17 cellular contexts compared by ENCODE assay signal in genomic region chr3:71704915-71705314, GRCh38. TPM values are rescaled to one million over a fixed set of nuclear protein-coding genes. Genes with fewer than 3 reads are reported as not detected.
DNase-seq lines count a peak whose midpoint lies in the region; ATAC-seq and TF ChIP-seq lines count a peak whose summit lies in the region.
"Had no signal": no experiment of that assay in that cellular context is flagged by ENCODE, and none has a peak within 500 bp of the region (broad histone marks: within the 10 kb centered on the region; RNA-seq: fewer than 3 reads in every experiment).

No MANE protein-coding gene starts in this region.

- H3K4me3 ChIP-seq in Loucy (ENCODE audit: low read length, poor library complexity, severe bottlenecking) = no peak overlapping the region
- H3K4me3 ChIP-seq in naive thymus-derived CD4-positive, alpha-beta T cell (ENCODE audit: low read length) = no peak overlapping the region

- H4K20me1 ChIP-seq in Loucy (ENCODE audit: insufficient read depth, low read length, poor library complexity, severe bottlenecking) = no peaks in the 10 kb centered on the region

- no peak overlapping the region for H2AFZ ChIP-seq in Loucy (ENCODE audit: low read length)

- no peak overlapping the region for H3K27ac ChIP-seq in naive thymus-derived CD4-positive, alpha-beta T cell (ENCODE audit: low read depth, low read length)
- H3K27ac ChIP-seq: RWPE1 had no signal

- H3K9ac ChIP-seq in Loucy (ENCODE audit: low read depth, low read length, poor library complexity, severe bottlenecking) = no peak overlapping the region

- H3F3A ChIP-seq in Loucy (ENCODE audit: low read depth) = peaks cover 22% of the 10 kb centered on the region

- no peaks in the 10 kb centered on the region for H3K27me3 Mint-ChIP-seq in activated T-cell treated with anti-CD3 and anti-CD28 coated beads, Interleukin-2, amount 50 U/mL, for 72 hours (ENCODE audit: low read depth)
- H3K27me3 Mint-ChIP-seq in activated T-cell treated with anti-CD3 and anti-CD28 coated beads, Interleukin-2, amount 50 U/mL, for 4 hours (ENCODE audit: low read depth) = no peaks in the 10 kb centered on the region
- H3K27me3 Mint-ChIP-seq in activated naive CD8-positive, alpha-beta T cell treated with anti-CD3 and anti-CD28 coated beads for 36 hours = no peaks in the 10 kb centered on the region
- H3K27me3 Mint-ChIP-seq in naive thymus-derived CD4-positive, alpha-beta T cell = no peaks in the 10 kb centered on the region

- peak overlapping the region; percentile 55 for H3K27ac Mint-ChIP-seq in activated T-cell treated with anti-CD3 and anti-CD28 coated beads, Interleukin-2, amount 50 U/mL, for 72 hours
- peak overlapping the region; percentile 57 for H3K27ac Mint-ChIP-seq in activated naive CD8-positive, alpha-beta T cell treated with anti-CD3 and anti-CD28 coated beads for 36 hours
- peak overlapping the region in 8 of 9 donors; percentile 3 to 86 (median 52) for H3K27ac Mint-ChIP-seq in naive thymus-derived CD4-positive, alpha-beta T cell

- H3K4me2 ChIP-seq in Loucy (ENCODE audit: low read depth, low read length, poor library complexity, severe bottlenecking) = peak overlapping the region; percentile 70

- no peak for ATAC-seq in activated T-cell treated with anti-CD3 and anti-CD28 coated beads, Interleukin-2, amount 50 U/mL, for 72 hours (replicated peaks in 1 of 2)
- ATAC-seq in activated T-cell treated with anti-CD3 and anti-CD28 coated beads, Interleukin-2, amount 50 U/mL, for 4 hours = no peak
- no peak for ATAC-seq in naive thymus-derived CD4-positive, alpha-beta T cell
- ATAC-seq in GM18907 (IDR thresholded peaks at IDR 0.05; ENCODE audit: unreplicated experiment) = no peak

- intact Hi-C loops in naive thymus-derived CD4-positive, alpha-beta T cell (cut with micrococcal nuclease) = loop anchor here in 1 of 2 donors (5.0 kb wide), 1 partner anchor 1052 kb away; no protein-coding TSS in a partner anchor

- H3K9me2 ChIP-seq in Loucy (replicated peaks; ENCODE audit: low read depth, low read length) = no peaks in the 10 kb centered on the region

- H3K79me2 ChIP-seq in Loucy (ENCODE audit: insufficient read depth, low read length) = no peaks in the 10 kb centered on the region

- CTCF ChIA-PET in naive thymus-derived CD4-positive, alpha-beta T cell (lab: Charles Lee) = interaction anchor here (0.7 to 1.2 kb wide), 2 partner anchors 23 to 123 kb away, joined by 3 read pairs; no protein-coding TSS in a partner anchor

- H3K4me3 Mint-ChIP-seq in activated T-cell treated with anti-CD3 and anti-CD28 coated beads, Interleukin-2, amount 50 U/mL, for 72 hours = no peak overlapping the region
- no peak overlapping the region for H3K4me3 Mint-ChIP-seq in activated T-cell treated with anti-CD3 and anti-CD28 coated beads, Interleukin-2, amount 50 U/mL, for 4 hours
- no peak overlapping the region for H3K4me3 Mint-ChIP-seq in activated naive CD8-positive, alpha-beta T cell treated with anti-CD3 and anti-CD28 coated beads for 36 hours
- H3K4me3 Mint-ChIP-seq in naive thymus-derived CD4-positive, alpha-beta T cell = peak overlapping the region in 1 of 10 donors; percentile 29

- peaks cover 88% of the 10 kb centered on the region for H3K4me1 Mint-ChIP-seq in activated T-cell treated with anti-CD3 and anti-CD28 coated beads, Interleukin-2, amount 50 U/mL, for 72 hours (ENCODE audit: low read depth)
- peaks cover 76% of the 10 kb centered on the region for H3K4me1 Mint-ChIP-seq in activated T-cell treated with anti-CD3 and anti-CD28 coated beads, Interleukin-2, amount 50 U/mL, for 4 hours (ENCODE audit: low read depth)
- peaks cover 60% of the 10 kb centered on the region for H3K4me1 Mint-ChIP-seq in activated naive CD8-positive, alpha-beta T cell treated with anti-CD3 and anti-CD28 coated beads for 36 hours
- peaks cover 43 to 89% (median 64%) of the 10 kb centered on the region in 7 donors for H3K4me1 Mint-ChIP-seq in naive thymus-derived CD4-positive, alpha-beta T cell

- peaks cover 1 to 5% of the 10 kb centered on the region in 2 donors for H3K36me3 Mint-ChIP-seq in activated T-cell treated with anti-CD3 and anti-CD28 coated beads, Interleukin-2, amount 50 U/mL, for 72 hours (ENCODE audit: insufficient read depth in 2 of 2)
- H3K36me3 Mint-ChIP-seq in activated T-cell treated with anti-CD3 and anti-CD28 coated beads, Interleukin-2, amount 50 U/mL, for 4 hours (ENCODE audit: insufficient read depth) = peaks cover 34% of the 10 kb centered on the region
- H3K36me3 Mint-ChIP-seq in activated naive CD8-positive, alpha-beta T cell treated with anti-CD3 and anti-CD28 coated beads for 36 hours = peaks cover 35% of the 10 kb centered on the region
- H3K36me3 Mint-ChIP-seq in naive thymus-derived CD4-positive, alpha-beta T cell = peaks cover 0 to 54% (median 19%) of the 10 kb centered on the region in 5 donors

- peaks cover 73% of the 10 kb centered on the region for H3K4me1 ChIP-seq in Loucy (ENCODE audit: insufficient read depth, low read length, poor library complexity, severe bottlenecking)
- peaks cover 33 to 35% of the 10 kb centered on the region in 2 donors for H3K4me1 ChIP-seq in naive thymus-derived CD4-positive, alpha-beta T cell (ENCODE audit: control insufficient read depth in 2 of 2, insufficient read depth in 2 of 2, low read length in 2 of 2)

- DNase-seq in activated T-cell treated with anti-CD3 and anti-CD28 coated beads, Interleukin-2, amount 50 U/mL, for 72 hours = no peak
- DNase-seq in activated T-cell treated with anti-CD3 and anti-CD28 coated beads, Interleukin-2, amount 50 U/mL, for 4 hours = no peak
- DNase-seq in activated naive CD8-positive, alpha-beta T cell treated with anti-CD3 and anti-CD28 coated beads for 36 hours = no peak
- DNase-seq in naive thymus-derived CD4-positive, alpha-beta T cell = no peak
- DNase-seq in DMS53 treated with DMSO at 0.1 percent for 48 hours (lab: John Stamatoyannopoulos, UW; ENCODE audit: unreplicated experiment) = no peak
- DNase-seq in activated CD8-positive, alpha-beta memory T cell treated with anti-CD3 and anti-CD28 coated beads, Interleukin-2, amount 50 U/mL, for 48 hours = no peak
- DNase-seq: AML-193; GF-D8; KBM-7; NCI-H1092 treated with DMSO at 0.1 percent for 48 hours; NCI-H1694; NCI-H69; NK-92 treated with Interleukin-12 subunit alpha and Interleukin-12 subunit beta, amount 100 ng/mL, for 24 hours had no signal

- no peaks in the 10 kb centered on the region for H3K9me3 Mint-ChIP-seq in activated T-cell treated with anti-CD3 and anti-CD28 coated beads, Interleukin-2, amount 50 U/mL, for 72 hours
- H3K9me3 Mint-ChIP-seq in activated T-cell treated with anti-CD3 and anti-CD28 coated beads, Interleukin-2, amount 50 U/mL, for 4 hours = no peaks in the 10 kb centered on the region
- H3K9me3 Mint-ChIP-seq in activated naive CD8-positive, alpha-beta T cell treated with anti-CD3 and anti-CD28 coated beads for 36 hours = no peaks in the 10 kb centered on the region
- no peaks in the 10 kb centered on the region for H3K9me3 Mint-ChIP-seq in naive thymus-derived CD4-positive, alpha-beta T cell

- POLR2A ChIA-PET in naive thymus-derived CD4-positive, alpha-beta T cell (lab: Charles Lee) = no interaction called here

- no peak for TF ChIP-seq CTCF in Loucy (conservative IDR thresholded peaks at IDR 0.05; ENCODE audit: low read length)

- no peaks in the 10 kb centered on the region for H3K36me3 ChIP-seq in Loucy (ENCODE audit: insufficient read depth, low read length)
- peaks cover 0 to 17% (median 8%) of the 10 kb centered on the region in 3 experiments for H3K36me3 ChIP-seq in naive thymus-derived CD4-positive, alpha-beta T cell (ENCODE audit: control insufficient read depth in 2 of 3, insufficient read depth in 3 of 3, low read length in 3 of 3)

- H3K9me3 ChIP-seq in Loucy (ENCODE audit: insufficient read depth, low read depth, low read length) = no peaks in the 10 kb centered on the region
- H3K9me3 ChIP-seq in naive thymus-derived CD4-positive, alpha-beta T cell (ENCODE audit: control insufficient read depth in 2 of 3, low read length in 3 of 3) = no peaks in the 10 kb centered on the region

- no peaks in the 10 kb centered on the region for H3K27me3 ChIP-seq in Loucy (ENCODE audit: insufficient read depth, low read length, poor library complexity, severe bottlenecking)
- no peaks in the 10 kb centered on the region for H3K27me3 ChIP-seq in naive thymus-derived CD4-positive, alpha-beta T cell (ENCODE audit: control insufficient read depth in 2 of 2, insufficient read depth in 2 of 2, low read length in 2 of 2)

RNA-seq across cellular contexts. Expression of gene EIF4E3, which starts 20.3 kb away (rescaled TPM):
- total RNA-seq in activated T-cell treated with anti-CD3 and anti-CD28 coated beads, Interleukin-2, amount 50 U/mL, for 72 hours = 10 to 100 TPM; 51.8 to 70.1 TPM
- 10 to 100 TPM; 13.4 to 17.0 (median 14.3) TPM for total RNA-seq in activated T-cell treated with anti-CD3 and anti-CD28 coated beads, Interleukin-2, amount 50 U/mL, for 4 hours
- total RNA-seq in activated naive CD8-positive, alpha-beta T cell treated with anti-CD3 and anti-CD28 coated beads for 36 hours = 10 to 100 TPM; 24.9 to 26.1 TPM
- total RNA-seq in naive thymus-derived CD4-positive, alpha-beta T cell = 10 to 100 TPM; 28.5 to 72.8 (median 39.2) TPM
- 10 to 100 TPM; 17.7 to 26.1 TPM for polyA plus RNA-seq in naive thymus-derived CD4-positive, alpha-beta T cell

RNA-seq across cellular contexts. Expression of gene GPR27, which starts 48.7 kb away (rescaled TPM):
- 1 to 10 TPM in 1 of 2 donors, under 1 TPM in 1; 0.90 to 2.5 TPM for total RNA-seq in activated T-cell treated with anti-CD3 and anti-CD28 coated beads, Interleukin-2, amount 50 U/mL, for 72 hours
- total RNA-seq in activated T-cell treated with anti-CD3 and anti-CD28 coated beads, Interleukin-2, amount 50 U/mL, for 4 hours = 1 to 10 TPM; 2.0 to 2.4 (median 2.3) TPM
- under 1 TPM; 0.68 to 0.91 TPM for total RNA-seq in activated naive CD8-positive, alpha-beta T cell treated with anti-CD3 and anti-CD28 coated beads for 36 hours
- total RNA-seq in naive thymus-derived CD4-positive, alpha-beta T cell = 1 to 10 TPM in 1 of 5 experiments, under 1 TPM in 1, not detected in 3; 0.24 to 4.7 TPM
- polyA plus RNA-seq in naive thymus-derived CD4-positive, alpha-beta T cell = under 1 TPM in 1 of 2 donors, not detected in 1; 0.60 TPM
- total RNA-seq: M059J had no signal
